In genomic region chr5:14450055-14450524, GRCh38 we compare ENCODE assay signal across 9 cellular contexts.
DNase-seq lines count a peak whose midpoint lies in the region; ATAC-seq, FAIRE-seq and TF ChIP-seq lines count a peak whose summit lies in the region.
"Had no signal": no experiment of that assay in that cellular context is flagged by ENCODE, and none has a peak within 500 bp of the region (broad histone marks: within the 10 kb centered on the region; RNA-seq: fewer than 3 reads in every experiment).

No MANE protein-coding gene starts in this region.

- H4K20me1 ChIP-seq in smooth muscle cell (ENCODE audit: low read depth) = peaks cover 46% of the 10 kb centered on the region

- peaks cover 8% of the 10 kb centered on the region for H3K27me3 Mint-ChIP-seq in activated CD4-positive, alpha-beta memory T cell treated with anti-CD3 and anti-CD28 coated beads, Interleukin-2, amount 10 ng/mL, durations not matched to agents 7 days and 5 days

- no peaks in the 10 kb centered on the region for H3K27me3 ChIP-seq in heart right ventricle
- H3K27me3 ChIP-seq in smooth muscle cell (ENCODE audit: low read depth) = no peaks in the 10 kb centered on the region
- H3K27me3 ChIP-seq in H7 (ENCODE audit: control insufficient read depth, insufficient read depth, low read length) = no peaks in the 10 kb centered on the region
- H3K27me3 ChIP-seq in MG63 = no peaks in the 10 kb centered on the region

- intact Hi-C loops in heart right ventricle (cut with DNase I) = no loop called here

- POLR2A ChIA-PET in activated CD4-positive, alpha-beta memory T cell treated with anti-CD3 and anti-CD28 coated beads, Interleukin-2, amount 10 ng/mL, durations not matched to agents 7 days and 5 days (lab: Charles Lee) = no interaction called here

- no peaks in the 10 kb centered on the region for H3K9me3 Mint-ChIP-seq in activated CD4-positive, alpha-beta memory T cell treated with anti-CD3 and anti-CD28 coated beads, Interleukin-2, amount 10 ng/mL, durations not matched to agents 7 days and 5 days

- CTCF ChIA-PET in activated CD4-positive, alpha-beta memory T cell treated with anti-CD3 and anti-CD28 coated beads, Interleukin-2, amount 10 ng/mL, durations not matched to agents 7 days and 5 days (lab: Charles Lee) = no interaction called here

- H3K4me3 Mint-ChIP-seq in activated CD4-positive, alpha-beta memory T cell treated with anti-CD3 and anti-CD28 coated beads, Interleukin-2, amount 10 ng/mL, durations not matched to agents 7 days and 5 days = no peak overlapping the region

- no peak overlapping the region for H2AFZ ChIP-seq in smooth muscle cell (ENCODE audit: low read depth)

- H3F3A ChIP-seq in smooth muscle cell (ENCODE audit: low read depth) = peaks cover 26% of the 10 kb centered on the region

- in situ Hi-C loops in GM13977 (cut with MboI; ENCODE audit: low pct_unique_long_range_greater_than_20kb, low sequenced_read_pairs, unreplicated experiment) = no loop called here

- H3K9me3 ChIP-seq in heart right ventricle (no peaks in the 10 kb centered on the region), smooth muscle cell (replicated peaks; ENCODE audit: low read depth) (no peaks in the 10 kb centered on the region), MG63 (no peaks in the 10 kb centered on the region; the same call in none of the 2 replicates)

- no peaks in the 10 kb centered on the region for H3K36me3 Mint-ChIP-seq in activated CD4-positive, alpha-beta memory T cell treated with anti-CD3 and anti-CD28 coated beads, Interleukin-2, amount 10 ng/mL, durations not matched to agents 7 days and 5 days (ENCODE audit: low read depth)

- no peak for FAIRE-seq in GM19239 (lab: Jason Lieb, UNC)

- peak overlapping the region; percentile 69 for H3K4me2 ChIP-seq in smooth muscle cell

- peaks cover 22 to 95% (median 75%) of the 10 kb centered on the region in 9 donors for H3K4me1 ChIP-seq in heart right ventricle
- H3K4me1 ChIP-seq in smooth muscle cell (ENCODE audit: low read depth) = peaks cover 34% of the 10 kb centered on the region

- H3K4me1 Mint-ChIP-seq in activated CD4-positive, alpha-beta memory T cell treated with anti-CD3 and anti-CD28 coated beads, Interleukin-2, amount 10 ng/mL, durations not matched to agents 7 days and 5 days = peaks cover 14% of the 10 kb centered on the region

- peaks cover 7% of the 10 kb centered on the region for H3K79me2 ChIP-seq in smooth muscle cell (ENCODE audit: low read depth)

- TF ChIP-seq CTCF in GM13977 (IDR thresholded peaks at IDR 0.05; ENCODE audit: extremely low read depth, insufficient read depth, missing control alignments) = no peak
- TF ChIP-seq CTCF in heart right ventricle (IDR thresholded peaks at IDR 0.05) = no peak
- no peak for TF ChIP-seq CTCF in smooth muscle cell (IDR thresholded peaks at IDR 0.05; ENCODE audit: borderline replicate concordance, insufficient read depth, poor library complexity, severe bottlenecking)

- H3K36me3 ChIP-seq in heart right ventricle = peaks cover 0 to 41% (median 0%) of the 10 kb centered on the region in 9 donors
- H3K36me3 ChIP-seq in smooth muscle cell (ENCODE audit: low read depth) = peaks cover 3% of the 10 kb centered on the region
- no peaks in the 10 kb centered on the region for H3K36me3 ChIP-seq in H7 (replicated peaks; ENCODE audit: control insufficient read depth, insufficient read depth, low read length)
- peaks cover 93% of the 10 kb centered on the region for H3K36me3 ChIP-seq in MG63

- peak overlapping the region in 9 of 10 donors; percentile 7 to 90 (median 78) for H3K27ac ChIP-seq in heart right ventricle
- peak overlapping the region; percentile 97 for H3K27ac ChIP-seq in smooth muscle cell (ENCODE audit: low read depth)

- H3K9ac ChIP-seq in smooth muscle cell (ENCODE audit: low read depth) = peak overlapping the region; percentile 82

- no peak overlapping the region for H3K4me3 ChIP-seq in heart right ventricle
- H3K4me3 ChIP-seq in smooth muscle cell = no peak overlapping the region
- no peak overlapping the region for H3K4me3 ChIP-seq in H7 (ENCODE audit: insufficient read depth, low read depth, low read length)
- no peak overlapping the region for H3K4me3 ChIP-seq in MG63

- ATAC-seq in heart right ventricle = peak; percentile 72 to 89 (median 85)

- H3K27ac Mint-ChIP-seq in activated CD4-positive, alpha-beta memory T cell treated with anti-CD3 and anti-CD28 coated beads, Interleukin-2, amount 10 ng/mL, durations not matched to agents 7 days and 5 days = no peak overlapping the region

- DNase-seq in GM13977 (ENCODE audit: low spot score) = peak; percentile 50
- peak; percentile 32 for DNase-seq in activated CD4-positive, alpha-beta memory T cell treated with anti-CD3 and anti-CD28 coated beads, Interleukin-2, amount 10 ng/mL, durations not matched to agents 7 days and 5 days
- DNase-seq in heart right ventricle = peak; percentile 50 to 70
- no peak for DNase-seq in smooth muscle cell (lab: John Stamatoyannopoulos, UW; ENCODE audit: unreplicated experiment)
- DNase-seq in H7 = no peak
- DNase-seq in MG63 = no peak
- no peak for DNase-seq in hippocampal formation (lab: John Stamatoyannopoulos, UW)
- DNase-seq in GM19239 (ENCODE audit: insufficient read length, low spot score) = no peak
- DNase-seq: stimulated activated CD4-positive, alpha-beta T cell treated with anti-CD3 and anti-CD28 coated beads, Interleukin-4, amount 100 ng/mL, for 1 hour had no signal

- 51 to 55% methylated on average over 11 of the region's 11 CpGs for WGBS in heart right ventricle, 2 donors
- WGBS in smooth muscle cell (ENCODE audit: low lambda C conversion rate) = 45% methylated on average over 11 of the region's 11 CpGs

Comparison
In these comparisons a context has a peak if more than half of its experiments do, and no peak if none do; other contexts are left out.
1. DNase-seq: peak in GM13977 (single experiment), activated CD4-positive, alpha-beta memory T cell treated with anti-CD3 and anti-CD28 coated beads, Interleukin-2, amount 10 ng/mL, durations not matched to agents 7 days and 5 days (single experiment) and heart right ventricle (2 of 2); none in smooth muscle cell (single experiment), H7 (single experiment), MG63 (single experiment), hippocampal formation (0 of 2) and GM19239 (single experiment).